ENCODE assay signal across 27 cellular contexts in genomic region chr1:57234459-57234858, GRCh38.
"Had no signal": no experiment of that assay in that cellular context is flagged by ENCODE, and none has a peak within 500 bp of the region (broad histone marks: within the 10 kb centered on the region; RNA-seq: fewer than 3 reads in every experiment).

No MANE protein-coding gene starts in this region.

- H3K27me3 ChIP-seq: colonic mucosa, esophagus muscularis mucosa, esophagus squamous epithelium, gastrocnemius medialis, gastroesophageal sphincter, heart left ventricle had no signal

- ATAC-seq: effector memory CD8-positive, alpha-beta T cell; esophagus mucosa; foreskin keratinocyte; gastrocnemius medialis; gastroesophageal sphincter; heart left ventricle had no signal

- DNase-seq: colonic mucosa; cortex of kidney; dermis blood vessel endothelial cell; dorsolateral prefrontal cortex; effector CD4-positive, alpha-beta T cell; effector CD8-positive, alpha-beta T cell; effector memory CD4-positive, alpha-beta T cell; effector memory CD8-positive, alpha-beta T cell; endodermal cell; erythroblast; esophagus squamous epithelium; foreskin fibroblast; foreskin keratinocyte; foreskin melanocyte; gastrocnemius medialis; glutamatergic neuron; head of caudate nucleus; heart left ventricle had no signal

- H3K4me3 ChIP-seq: colonic mucosa, coronary artery, dorsolateral prefrontal cortex, esophagus muscularis mucosa, esophagus squamous epithelium, gastrocnemius medialis, gastroesophageal sphincter, heart left ventricle had no signal

- H3K4me1 ChIP-seq: colonic mucosa, esophagus muscularis mucosa, esophagus squamous epithelium, foreskin keratinocyte, gastrocnemius medialis, gastroesophageal sphincter, heart left ventricle had no signal

- H3K9me3 ChIP-seq: colonic mucosa, esophagus muscularis mucosa, esophagus squamous epithelium, gastrocnemius medialis, gastroesophageal sphincter, heart left ventricle had no signal

- H3K36me3 ChIP-seq: colonic mucosa, esophagus muscularis mucosa, esophagus squamous epithelium, gastrocnemius medialis, gastroesophageal sphincter, heart left ventricle had no signal

- H3K27ac ChIP-seq: colonic mucosa, coronary artery, dorsolateral prefrontal cortex, epithelial cell of prostate, esophagus muscularis mucosa, esophagus squamous epithelium, foreskin keratinocyte, gastrocnemius medialis, gastroesophageal sphincter, heart left ventricle had no signal

- FAIRE-seq: colon, endometrium, endothelial cell of umbilical vein, frontal cortex had no signal
